2 cellular contexts compared by ENCODE assay signal in the genomic region with DNA sequence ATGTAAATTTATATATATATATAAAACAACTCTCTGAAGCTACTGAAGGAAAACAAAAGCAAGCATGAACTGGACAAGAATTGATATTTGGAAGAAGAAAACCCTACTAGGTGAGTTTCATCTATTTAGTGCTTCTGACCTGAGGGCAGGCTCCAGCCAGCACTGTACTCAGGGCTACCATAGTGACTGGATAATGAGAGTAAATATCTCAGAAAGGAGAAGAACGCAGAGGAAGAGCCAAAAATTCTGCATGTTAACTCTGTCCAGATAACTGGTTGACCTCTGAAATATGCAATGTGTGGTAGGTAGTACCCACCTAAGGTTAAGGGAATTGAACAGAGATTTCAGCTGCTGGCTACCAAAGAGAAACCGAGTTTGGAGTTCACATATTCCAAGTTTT.
TF ChIP-seq lines count a peak whose summit lies in the region.

No MANE protein-coding gene starts in this region.

TF ChIP-seq in HepG2, 621 proteins besides CTCF, POLR2A, EP300 and RAD21:
- TF ChIP-seq KDM2A (CRISPR knock-in tag; IDR thresholded peaks at IDR 0.05; ENCODE audit: borderline replicate concordance, low read depth) (no peak), FLYWCH1 (CRISPR knock-in tag; IDR thresholded peaks at IDR 0.05) (no peak), RFX1 (IDR thresholded peaks at IDR 0.05) (no peak)
TF ChIP-seq in HepG2: peak in this region for 0.

TF ChIP-seq in IMR-90, 13 proteins besides CTCF, POLR2A, EP300 and RAD21:
- TF ChIP-seq CEBPB (IDR thresholded peaks at IDR 0.05; ENCODE audit: low read depth, low read length) = no peak
- no peak for TF ChIP-seq SMC3 (IDR thresholded peaks at IDR 0.05; ENCODE audit: low read depth, low read length)
- no peak for TF ChIP-seq CHD1 (IDR thresholded peaks at IDR 0.05; ENCODE audit: low read depth, low read length)
- no peak for TF ChIP-seq NFE2L2 (IDR thresholded peaks at IDR 0.05; ENCODE audit: low read depth, low read length)
- no peak for TF ChIP-seq BHLHE40 (IDR thresholded peaks at IDR 0.05; ENCODE audit: low read depth, low read length)
- TF ChIP-seq, protein P1, sequence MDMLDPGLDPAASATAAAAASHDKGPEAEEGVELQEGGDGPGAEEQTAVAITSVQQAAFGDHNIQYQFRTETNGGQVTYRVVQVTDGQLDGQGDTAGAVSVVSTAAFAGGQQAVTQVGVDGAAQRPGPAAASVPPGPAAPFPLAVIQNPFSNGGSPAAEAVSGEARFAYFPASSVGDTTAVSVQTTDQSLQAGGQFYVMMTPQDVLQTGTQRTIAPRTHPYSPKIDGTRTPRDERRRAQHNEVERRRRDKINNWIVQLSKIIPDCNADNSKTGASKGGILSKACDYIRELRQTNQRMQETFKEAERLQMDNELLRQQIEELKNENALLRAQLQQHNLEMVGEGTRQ (IDR thresholded peaks at IDR 0.05; ENCODE audit: low read depth, low read length) = no peak
- no peak for TF ChIP-seq MAFK (IDR thresholded peaks at IDR 0.05; ENCODE audit: low read depth, low read length)
- TF ChIP-seq FOS (IDR thresholded peaks at IDR 0.05; ENCODE audit: low read depth, low read length) = no peak
